1 cellular context compared by ENCODE assay signal in the genomic region with DNA sequence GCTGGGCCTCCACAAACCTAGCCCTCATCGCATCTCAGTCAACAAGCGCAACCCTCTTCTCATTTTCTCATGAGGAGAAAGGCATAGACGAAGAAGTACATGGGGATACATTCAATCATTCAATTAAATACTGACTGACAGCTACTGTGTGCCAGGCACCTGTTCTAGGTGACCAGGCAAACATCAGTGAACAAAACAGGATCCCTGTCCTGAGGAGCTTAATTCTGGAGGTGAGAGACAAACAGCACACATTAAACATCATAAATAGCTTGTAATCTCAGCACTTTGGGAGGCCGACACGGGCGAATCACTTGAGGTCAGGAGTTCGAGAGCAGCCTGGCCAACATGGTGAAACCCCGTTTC.
TF ChIP-seq lines count a peak whose summit lies in the region.

No MANE protein-coding gene starts in this region.

TF ChIP-seq in H1, 55 proteins besides CTCF, POLR2A, EP300 and RAD21:
- no peak for TF ChIP-seq POLR2AphosphoS5 (IDR thresholded peaks at IDR 0.05; ENCODE audit: low read depth, low read length)
- no peak for TF ChIP-seq FOSL1 (IDR thresholded peaks at IDR 0.05; ENCODE audit: insufficient read depth, low read depth, low read length)
- no peak for TF ChIP-seq RBBP5 (IDR thresholded peaks at IDR 0.05; ENCODE audit: borderline replicate concordance, low read depth, low read length)
- no peak for TF ChIP-seq KDM5A (IDR thresholded peaks at IDR 0.05; ENCODE audit: low read length)
- TF ChIP-seq, protein P1, sequence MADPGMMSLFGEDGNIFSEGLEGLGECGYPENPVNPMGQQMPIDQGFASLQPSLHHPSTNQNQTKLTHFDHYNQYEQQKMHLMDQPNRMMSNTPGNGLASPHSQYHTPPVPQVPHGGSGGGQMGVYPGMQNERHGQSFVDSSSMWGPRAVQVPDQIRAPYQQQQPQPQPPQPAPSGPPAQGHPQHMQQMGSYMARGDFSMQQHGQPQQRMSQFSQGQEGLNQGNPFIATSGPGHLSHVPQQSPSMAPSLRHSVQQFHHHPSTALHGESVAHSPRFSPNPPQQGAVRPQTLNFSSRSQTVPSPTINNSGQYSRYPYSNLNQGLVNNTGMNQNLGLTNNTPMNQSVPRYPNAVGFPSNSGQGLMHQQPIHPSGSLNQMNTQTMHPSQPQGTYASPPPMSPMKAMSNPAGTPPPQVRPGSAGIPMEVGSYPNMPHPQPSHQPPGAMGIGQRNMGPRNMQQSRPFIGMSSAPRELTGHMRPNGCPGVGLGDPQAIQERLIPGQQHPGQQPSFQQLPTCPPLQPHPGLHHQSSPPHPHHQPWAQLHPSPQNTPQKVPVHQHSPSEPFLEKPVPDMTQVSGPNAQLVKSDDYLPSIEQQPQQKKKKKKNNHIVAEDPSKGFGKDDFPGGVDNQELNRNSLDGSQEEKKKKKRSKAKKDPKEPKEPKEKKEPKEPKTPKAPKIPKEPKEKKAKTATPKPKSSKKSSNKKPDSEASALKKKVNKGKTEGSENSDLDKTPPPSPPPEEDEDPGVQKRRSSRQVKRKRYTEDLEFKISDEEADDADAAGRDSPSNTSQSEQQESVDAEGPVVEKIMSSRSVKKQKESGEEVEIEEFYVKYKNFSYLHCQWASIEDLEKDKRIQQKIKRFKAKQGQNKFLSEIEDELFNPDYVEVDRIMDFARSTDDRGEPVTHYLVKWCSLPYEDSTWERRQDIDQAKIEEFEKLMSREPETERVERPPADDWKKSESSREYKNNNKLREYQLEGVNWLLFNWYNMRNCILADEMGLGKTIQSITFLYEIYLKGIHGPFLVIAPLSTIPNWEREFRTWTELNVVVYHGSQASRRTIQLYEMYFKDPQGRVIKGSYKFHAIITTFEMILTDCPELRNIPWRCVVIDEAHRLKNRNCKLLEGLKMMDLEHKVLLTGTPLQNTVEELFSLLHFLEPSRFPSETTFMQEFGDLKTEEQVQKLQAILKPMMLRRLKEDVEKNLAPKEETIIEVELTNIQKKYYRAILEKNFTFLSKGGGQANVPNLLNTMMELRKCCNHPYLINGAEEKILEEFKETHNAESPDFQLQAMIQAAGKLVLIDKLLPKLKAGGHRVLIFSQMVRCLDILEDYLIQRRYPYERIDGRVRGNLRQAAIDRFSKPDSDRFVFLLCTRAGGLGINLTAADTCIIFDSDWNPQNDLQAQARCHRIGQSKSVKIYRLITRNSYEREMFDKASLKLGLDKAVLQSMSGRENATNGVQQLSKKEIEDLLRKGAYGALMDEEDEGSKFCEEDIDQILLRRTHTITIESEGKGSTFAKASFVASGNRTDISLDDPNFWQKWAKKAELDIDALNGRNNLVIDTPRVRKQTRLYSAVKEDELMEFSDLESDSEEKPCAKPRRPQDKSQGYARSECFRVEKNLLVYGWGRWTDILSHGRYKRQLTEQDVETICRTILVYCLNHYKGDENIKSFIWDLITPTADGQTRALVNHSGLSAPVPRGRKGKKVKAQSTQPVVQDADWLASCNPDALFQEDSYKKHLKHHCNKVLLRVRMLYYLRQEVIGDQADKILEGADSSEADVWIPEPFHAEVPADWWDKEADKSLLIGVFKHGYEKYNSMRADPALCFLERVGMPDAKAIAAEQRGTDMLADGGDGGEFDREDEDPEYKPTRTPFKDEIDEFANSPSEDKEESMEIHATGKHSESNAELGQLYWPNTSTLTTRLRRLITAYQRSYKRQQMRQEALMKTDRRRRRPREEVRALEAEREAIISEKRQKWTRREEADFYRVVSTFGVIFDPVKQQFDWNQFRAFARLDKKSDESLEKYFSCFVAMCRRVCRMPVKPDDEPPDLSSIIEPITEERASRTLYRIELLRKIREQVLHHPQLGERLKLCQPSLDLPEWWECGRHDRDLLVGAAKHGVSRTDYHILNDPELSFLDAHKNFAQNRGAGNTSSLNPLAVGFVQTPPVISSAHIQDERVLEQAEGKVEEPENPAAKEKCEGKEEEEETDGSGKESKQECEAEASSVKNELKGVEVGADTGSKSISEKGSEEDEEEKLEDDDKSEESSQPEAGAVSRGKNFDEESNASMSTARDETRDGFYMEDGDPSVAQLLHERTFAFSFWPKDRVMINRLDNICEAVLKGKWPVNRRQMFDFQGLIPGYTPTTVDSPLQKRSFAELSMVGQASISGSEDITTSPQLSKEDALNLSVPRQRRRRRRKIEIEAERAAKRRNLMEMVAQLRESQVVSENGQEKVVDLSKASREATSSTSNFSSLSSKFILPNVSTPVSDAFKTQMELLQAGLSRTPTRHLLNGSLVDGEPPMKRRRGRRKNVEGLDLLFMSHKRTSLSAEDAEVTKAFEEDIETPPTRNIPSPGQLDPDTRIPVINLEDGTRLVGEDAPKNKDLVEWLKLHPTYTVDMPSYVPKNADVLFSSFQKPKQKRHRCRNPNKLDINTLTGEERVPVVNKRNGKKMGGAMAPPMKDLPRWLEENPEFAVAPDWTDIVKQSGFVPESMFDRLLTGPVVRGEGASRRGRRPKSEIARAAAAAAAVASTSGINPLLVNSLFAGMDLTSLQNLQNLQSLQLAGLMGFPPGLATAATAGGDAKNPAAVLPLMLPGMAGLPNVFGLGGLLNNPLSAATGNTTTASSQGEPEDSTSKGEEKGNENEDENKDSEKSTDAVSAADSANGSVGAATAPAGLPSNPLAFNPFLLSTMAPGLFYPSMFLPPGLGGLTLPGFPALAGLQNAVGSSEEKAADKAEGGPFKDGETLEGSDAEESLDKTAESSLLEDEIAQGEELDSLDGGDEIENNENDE (IDR thresholded peaks at IDR 0.05; ENCODE audit: insufficient replicate concordance, low read length): no peak
- no peak for TF ChIP-seq HDAC6 (IDR thresholded peaks at IDR 0.05; ENCODE audit: low read depth, low read length)
- no peak for TF ChIP-seq JUND (IDR thresholded peaks at IDR 0.05; ENCODE audit: low read length)
TF ChIP-seq in H1: peak in this region for 0.
